Comparison of ENCODE assay signal across 10 cellular contexts in the genomic region with DNA sequence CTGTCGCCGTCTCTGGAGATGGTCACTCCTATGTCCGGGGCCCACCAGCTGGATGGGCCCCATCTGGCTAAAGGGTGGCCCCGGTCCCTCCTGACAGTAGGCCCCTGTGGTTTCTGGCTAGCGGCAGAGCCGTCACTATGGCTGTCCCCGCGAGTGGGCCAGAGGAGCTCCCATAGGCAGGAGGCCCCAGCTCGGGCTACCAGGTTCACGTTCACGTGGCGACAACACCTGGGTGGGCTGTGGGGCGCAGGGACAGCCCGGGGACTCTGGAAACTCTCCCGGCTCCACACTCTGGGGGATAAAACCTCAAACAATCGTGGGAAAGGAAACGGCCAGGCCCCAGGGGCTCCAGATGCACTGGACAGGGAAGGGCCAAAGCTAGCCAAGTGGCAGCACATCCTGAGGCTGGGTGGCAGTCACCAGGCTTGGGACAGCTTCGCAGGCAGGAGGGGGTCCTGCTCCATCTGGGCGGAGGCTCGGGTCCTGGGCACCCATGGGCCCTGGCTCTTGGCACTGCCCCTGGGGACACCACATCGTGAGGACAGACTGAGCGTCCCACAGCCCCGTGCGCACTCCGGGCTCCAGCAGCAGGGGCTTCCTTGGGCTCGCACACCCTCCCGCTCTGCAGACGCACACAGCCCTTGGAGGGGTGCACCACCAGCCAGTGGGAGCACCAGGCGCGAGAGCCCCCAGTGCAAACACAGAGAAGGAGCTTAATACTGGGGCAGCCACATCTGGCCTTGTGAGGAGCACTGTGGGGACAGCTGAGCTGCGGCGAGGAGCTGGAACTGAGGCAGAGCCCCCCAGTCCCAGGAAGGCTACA. TPM values are rescaled to one million over a fixed set of nuclear protein-coding genes. Genes with fewer than 3 reads are reported as not detected.
DNase-seq lines count a peak whose midpoint lies in the region; ATAC-seq and TF ChIP-seq lines count a peak whose summit lies in the region.
"Had no signal": no experiment of that assay in that cellular context is flagged by ENCODE, and none has a peak within 500 bp of the region (broad histone marks: within the 10 kb centered on the region; RNA-seq: fewer than 3 reads in every experiment).

No MANE protein-coding gene starts in this region.

- no peaks in the 10 kb centered on the region for H3K36me3 Mint-ChIP-seq in naive B cell

- H3K27me3 ChIP-seq in BLaER1 treated with 17β-estradiol and CSF1 and Interleukin-3, amounts not matched to agents 10 nM and 100 nM: peaks cover 0 to 26% (median 19%) of the 10 kb centered on the region in 11 experiments; a peak in 13 of 22 replicates
- H3K27me3 ChIP-seq in MM.1S (replicated peaks; ENCODE audit: insufficient read depth, low read length): no peaks in the 10 kb centered on the region
- no peaks in the 10 kb centered on the region for H3K27me3 ChIP-seq in adrenal gland

- H3K9me2 ChIP-seq in MM.1S (replicated peaks; ENCODE audit: insufficient read depth, low read length): no peaks in the 10 kb centered on the region

- peaks cover 43 to 67% (median 59%) of the 10 kb centered on the region in 3 donors for H3K4me1 Mint-ChIP-seq in naive B cell

- H3K36me3 ChIP-seq in BLaER1 treated with 17β-estradiol and CSF1 and Interleukin-3, amounts not matched to agents 10 nM and 100 nM: peaks cover 6 to 51% (median 36%) of the 10 kb centered on the region in 11 experiments; a peak in 21 of 22 replicates
- no peaks in the 10 kb centered on the region for H3K36me3 ChIP-seq in MM.1S (replicated peaks; ENCODE audit: insufficient read depth, low read length)
- peaks cover 0 to 36% of the 10 kb centered on the region in 2 donors for H3K36me3 ChIP-seq in adrenal gland (replicated peaks in 1 of 2)

- DNase-seq in MM.1S (no peak), adrenal gland (no peak), naive B cell (no peak), HuH-7.5 (ENCODE audit: low spot score) (no peak), 8988T (no peak)
- DNase-seq: NCI-H748 treated with DMSO at 0.1 percent for 48 hours had no signal

- H3K9me3 ChIP-seq in BLaER1 treated with 17β-estradiol and CSF1 and Interleukin-3, amounts not matched to agents 10 nM and 100 nM (replicated peaks in 1 of 11): no peaks in the 10 kb centered on the region
- H3K9me3 ChIP-seq in MM.1S (replicated peaks; ENCODE audit: insufficient read depth, low read length): no peaks in the 10 kb centered on the region
- no peaks in the 10 kb centered on the region for H3K9me3 ChIP-seq in adrenal gland (replicated peaks in 1 of 3)

- peak overlapping the region; percentile 60 to 97 (median 93) for H3K27ac ChIP-seq in BLaER1 treated with 17β-estradiol and CSF1 and Interleukin-3, amounts not matched to agents 10 nM and 100 nM
- H3K27ac ChIP-seq in MM.1S (ENCODE audit: low read length) (peak overlapping the region; percentile 10; the same call in 1 of the 2 replicates), adrenal gland (peak overlapping the region in 4 of 5 donors; percentile 19 to 77 (median 60))

- no peaks in the 10 kb centered on the region for H3K27me3 Mint-ChIP-seq in naive B cell

- ATAC-seq in naive B cell (ENCODE audit: low read depth in 2 of 2): no peak
- no peak for ATAC-seq in HG03354 (IDR thresholded peaks at IDR 0.05; ENCODE audit: poor library complexity, severe bottlenecking, unreplicated experiment)
- ATAC-seq in HG02981 (IDR thresholded peaks at IDR 0.05; ENCODE audit: unreplicated experiment): no peak
- ATAC-seq: WTC11 had no signal

- peak overlapping the region; percentile 75 to 95 (median 89) for H3K9ac ChIP-seq in BLaER1 treated with 17β-estradiol and CSF1 and Interleukin-3, amounts not matched to agents 10 nM and 100 nM
- peak overlapping the region; percentile 21; the same call in 1 of the 2 replicates for H3K9ac ChIP-seq in MM.1S (ENCODE audit: low read length)

- intact Hi-C loops in adrenal gland (cut with DNase I): no loop called here

- peak overlapping the region; percentile 77 to 98 (median 92) for H3K4me3 Mint-ChIP-seq in naive B cell
- H3K4me3 Mint-ChIP-seq: WTC11 had no signal

- TF ChIP-seq POLR2A in adrenal gland (IDR thresholded peaks at IDR 0.05): no peak

- peaks cover 29% of the 10 kb centered on the region for H3K79me2 ChIP-seq in MM.1S (ENCODE audit: low read length)

- peak overlapping the region; percentile 57 to 96 (median 93) for H3K27ac Mint-ChIP-seq in naive B cell
- H3K27ac Mint-ChIP-seq: WTC11 had no signal

- H3K4me3 ChIP-seq in BLaER1 treated with 17β-estradiol and CSF1 and Interleukin-3, amounts not matched to agents 10 nM and 100 nM: peak overlapping the region; percentile 43 to 99 (median 94)
- peak overlapping the region; percentile 52; the same call in 1 of the 2 replicates for H3K4me3 ChIP-seq in MM.1S (ENCODE audit: low read length)
- H3K4me3 ChIP-seq in adrenal gland: no peak overlapping the region

- no peaks in the 10 kb centered on the region for H3K9me3 Mint-ChIP-seq in naive B cell
- H3K9me3 Mint-ChIP-seq: WTC11 had no signal

- no peak for TF ChIP-seq CTCF in MM.1S (IDR thresholded peaks at IDR 0.05; ENCODE audit: low read length)
- no peak for TF ChIP-seq CTCF in adrenal gland (IDR thresholded peaks at IDR 0.05)

- H2AFZ ChIP-seq in MM.1S (ENCODE audit: low read length): no peak overlapping the region

- peak overlapping the region; percentile 96 to 100 (median 99) for H3K4me2 ChIP-seq in BLaER1 treated with 17β-estradiol and CSF1 and Interleukin-3, amounts not matched to agents 10 nM and 100 nM
- peak overlapping the region; percentile 76 for H3K4me2 ChIP-seq in MM.1S (ENCODE audit: low read depth, low read length)

- H3F3A ChIP-seq in MM.1S (ENCODE audit: insufficient read depth, low read length): peaks cover 3% of the 10 kb centered on the region; the same call in 1 of the 2 replicates

- peaks cover 81 to 89% (median 84%) of the 10 kb centered on the region in 10 experiments for H3K4me1 ChIP-seq in BLaER1 treated with 17β-estradiol and CSF1 and Interleukin-3, amounts not matched to agents 10 nM and 100 nM
- peaks cover 13% of the 10 kb centered on the region for H3K4me1 ChIP-seq in MM.1S (ENCODE audit: low read length)
- H3K4me1 ChIP-seq in adrenal gland (replicated peaks in 1 of 2): peaks cover 20 to 44% of the 10 kb centered on the region in 2 donors

- peaks cover 6 to 44% (median 21%) of the 10 kb centered on the region in 11 experiments; a peak in 15 of 22 replicates for H4K20me1 ChIP-seq in BLaER1 treated with 17β-estradiol and CSF1 and Interleukin-3, amounts not matched to agents 10 nM and 100 nM
- no peaks in the 10 kb centered on the region for H4K20me1 ChIP-seq in MM.1S (ENCODE audit: insufficient read depth, low read length)

- WGBS in adrenal gland, 4 donors: 71 to 87% (median 76%) methylated on average over 14 to 32 of the region's 32 CpGs

RNA-seq across cellular contexts. Expression of a gene that starts 4.5 kb away (rescaled TPM):
- 10 to 100 TPM; 11.3 to 40.6 (median 31.1) TPM for total RNA-seq in adrenal gland
- polyA plus RNA-seq in adrenal gland: 10 to 100 TPM in 2 of 3 donors, 1 to 10 TPM in 1; 3.0 to 86.3 (median 25.1) TPM
- 10 to 100 TPM; 28.0 to 42.5 (median 33.0) TPM for polyA plus RNA-seq in naive B cell (ENCODE audit: low read depth in 6 of 6)

RNA-seq across cellular contexts. Expression of a gene that starts 4.6 kb away (rescaled TPM):
- 10 to 100 TPM in 5 of 8 donors, 1 to 10 TPM in 3; 8.0 to 24.7 (median 14.0) TPM for total RNA-seq in adrenal gland
- polyA plus RNA-seq in adrenal gland (10 to 100 TPM in 2 of 3 donors, 1 to 10 TPM in 1; 3.6 to 43.8 (median 32.5) TPM), naive B cell (ENCODE audit: low read depth in 6 of 6) (10 to 100 TPM in 5 of 6 donors, 1 to 10 TPM in 1; 9.8 to 16.8 (median 13.1) TPM)

RNA-seq across cellular contexts. Expression of a gene that starts 15.4 kb away (rescaled TPM):
- total RNA-seq in adrenal gland: 1 to 10 TPM in 1 of 8 donors, under 1 TPM in 5, not detected in 2; 0.35 to 1.7 (median 0.66) TPM
- 1 to 10 TPM in 1 of 3 donors, under 1 TPM in 2; 0.11 to 2.1 (median 0.44) TPM for polyA plus RNA-seq in adrenal gland
- 1 to 10 TPM; 1.4 to 9.0 (median 5.9) TPM for polyA plus RNA-seq in naive B cell (ENCODE audit: low read depth in 6 of 6)

RNA-seq across cellular contexts. Expression of a gene that starts 38.9 kb away (rescaled TPM):
- 100 to 1,000 TPM in 1 of 8 donors, 10 to 100 TPM in 7; 25.6 to 293 (median 34.6) TPM for total RNA-seq in adrenal gland
- polyA plus RNA-seq in adrenal gland: 100 to 1,000 TPM in 1 of 3 donors, 10 to 100 TPM in 2; 60.7 to 257 (median 66.9) TPM
- 10 to 100 TPM in 5 of 6 donors, 1 to 10 TPM in 1; 9.7 to 36.1 (median 18.2) TPM for polyA plus RNA-seq in naive B cell (ENCODE audit: low read depth in 6 of 6)

RNA-seq across cellular contexts. Expression of a gene that starts 50.9 kb away (rescaled TPM):
- total RNA-seq in adrenal gland: 100 to 1,000 TPM in 7 of 8 donors, 10 to 100 TPM in 1; 81.7 to 374 (median 155) TPM
- polyA plus RNA-seq in adrenal gland (100 to 1,000 TPM in 2 of 3 donors, 10 to 100 TPM in 1; 19.6 to 271 (median 258) TPM), naive B cell (ENCODE audit: low read depth in 6 of 6) (1,000 to 10,000 TPM; 1,408 to 2,468 (median 1,616) TPM)

Comparison
In these comparisons a context has a peak if more than half of its experiments do, and no peak if none do; other contexts are left out.
1. H3K27ac ChIP-seq: peak in every context shown above with its lines; median percentile 93 in BLaER1 treated with 17β-estradiol and CSF1 and Interleukin-3, amounts not matched to agents 10 nM and 100 nM; 60 in adrenal gland; 10 in MM.1S.
2. H3K4me3 ChIP-seq: peak in BLaER1 treated with 17β-estradiol and CSF1 and Interleukin-3, amounts not matched to agents 10 nM and 100 nM (10 of 10) and MM.1S (single experiment); none in adrenal gland (0 of 4).